19 cellular contexts compared by ENCODE assay signal in genomic region chr1:22282281-22282970, GRCh38.
A peak's percentile ranks its signal among the peaks of the same experiment; 100 is the strongest.
DNase-seq lines count a peak whose midpoint lies in the region; ATAC-seq and TF ChIP-seq lines count a peak whose summit lies in the region.
"Had no signal": no experiment of that assay in that cellular context is flagged by ENCODE, and none has a peak within 500 bp of the region (broad histone marks: within the 10 kb centered on the region; RNA-seq: fewer than 3 reads in every experiment).

No MANE protein-coding gene starts in this region.

- H3F3A ChIP-seq in neural progenitor cell (ENCODE audit: low read depth): no peaks in the 10 kb centered on the region

- TF ChIP-seq CTCF in fibroblast of pulmonary artery (IDR thresholded peaks at IDR 0.05; ENCODE audit: low read length, missing control alignments) (no peak), neural progenitor cell (IDR thresholded peaks at IDR 0.05) (no peak), vagina (IDR thresholded peaks at IDR 0.05) (no peak), lower lobe of right lung (IDR thresholded peaks at IDR 0.05) (no peak)

- H4K20me1 ChIP-seq in neural progenitor cell (ENCODE audit: low read depth): peaks cover 4% of the 10 kb centered on the region

- DNase-seq in activated naive CD4-positive, alpha-beta T cell treated with anti-CD3 and anti-CD28 coated beads, Interleukin-2, amount 10 ng/mL, durations not matched to agents 7 days and 5 days: peak; percentile 14
- no peak for DNase-seq in activated naive CD4-positive, alpha-beta T cell treated with Interleukin-2 at 50 U/mL for 16 hours
- peak; percentile 18 for DNase-seq in fibroblast of pulmonary artery (ENCODE audit: low read depth)
- no peak for DNase-seq in neural progenitor cell (ENCODE audit: low spot score)
- DNase-seq in ureter (ENCODE audit: low spot score): peak; percentile 27
- no peak for DNase-seq in vagina (ENCODE audit: extremely low spot score in 2 of 2)
- no peak for DNase-seq in lower lobe of right lung
- DNase-seq: COR-L47, GF-D8, NCI-H1417, NCI-H187, NCI-H2227 treated with DMSO at 0.1 percent for 48 hours, NCI-H524 treated with DMSO at 0.1 percent for 48 hours, PC-9 had no signal

- H3K4me1 ChIP-seq in neural progenitor cell (no peaks in the 10 kb centered on the region), vagina (no peaks in the 10 kb centered on the region), lower lobe of right lung (no peaks in the 10 kb centered on the region)

- H3K9ac ChIP-seq in neural progenitor cell: no peak overlapping the region

- H3K27me3 ChIP-seq in neural progenitor cell: peaks cover 11% of the 10 kb centered on the region
- H3K27me3 ChIP-seq in vagina: no peaks in the 10 kb centered on the region
- no peaks in the 10 kb centered on the region for H3K27me3 ChIP-seq in lower lobe of right lung (ENCODE audit: low read depth)

- no peak overlapping the region for H3K4me3 Mint-ChIP-seq in activated naive CD4-positive, alpha-beta T cell treated with anti-CD3 and anti-CD28 coated beads, Interleukin-2, amount 10 ng/mL, durations not matched to agents 7 days and 5 days
- H3K4me3 Mint-ChIP-seq in neural progenitor cell: no peak overlapping the region
- H3K4me3 Mint-ChIP-seq: B cell, H9 had no signal

- no peaks in the 10 kb centered on the region for H3K9me3 Mint-ChIP-seq in activated naive CD4-positive, alpha-beta T cell treated with anti-CD3 and anti-CD28 coated beads, Interleukin-2, amount 10 ng/mL, durations not matched to agents 7 days and 5 days
- H3K9me3 Mint-ChIP-seq in neural progenitor cell: peaks cover 6% of the 10 kb centered on the region

- H3K27me3 Mint-ChIP-seq in activated naive CD4-positive, alpha-beta T cell treated with anti-CD3 and anti-CD28 coated beads, Interleukin-2, amount 10 ng/mL, durations not matched to agents 7 days and 5 days: peaks cover 42% of the 10 kb centered on the region
- H3K27me3 Mint-ChIP-seq in neural progenitor cell (ENCODE audit: insufficient read depth, low read depth): peaks cover 22% of the 10 kb centered on the region

- H3K79me2 ChIP-seq in neural progenitor cell (ENCODE audit: low read depth): no peaks in the 10 kb centered on the region

- H3K27ac ChIP-seq in neural progenitor cell (no peak overlapping the region), vagina (no peak overlapping the region), lower lobe of right lung (no peak overlapping the region)
- H3K27ac ChIP-seq: HL-60, PC-9, RWPE1 had no signal

- H3K4me1 Mint-ChIP-seq in activated naive CD4-positive, alpha-beta T cell treated with anti-CD3 and anti-CD28 coated beads, Interleukin-2, amount 10 ng/mL, durations not matched to agents 7 days and 5 days: no peaks in the 10 kb centered on the region
- peaks cover 6% of the 10 kb centered on the region for H3K4me1 Mint-ChIP-seq in neural progenitor cell
- H3K4me1 Mint-ChIP-seq: B cell had no signal

- CTCF ChIA-PET in activated naive CD4-positive, alpha-beta T cell treated with anti-CD3 and anti-CD28 coated beads, Interleukin-2, amount 10 ng/mL, durations not matched to agents 7 days and 5 days (lab: Charles Lee): no interaction called here

- no peaks in the 10 kb centered on the region for H3K9me3 ChIP-seq in neural progenitor cell (ENCODE audit: low read depth)
- no peaks in the 10 kb centered on the region for H3K9me3 ChIP-seq in vagina
- no peaks in the 10 kb centered on the region for H3K9me3 ChIP-seq in lower lobe of right lung

- no peak overlapping the region for H2AFZ ChIP-seq in neural progenitor cell (replicated peaks)
- H2AFZ ChIP-seq: PC-9 had no signal

- H3K4me2 ChIP-seq in neural progenitor cell: no peak overlapping the region
- H3K4me2 ChIP-seq: PC-9 had no signal

- intact Hi-C loops in vagina (cut with DNase I) (no loop called here), lower lobe of right lung (cut with DNase I) (no loop called here)

- TF ChIP-seq POLR2A in vagina (IDR thresholded peaks at IDR 0.05): no peak

- ATAC-seq in HG03457 (IDR thresholded peaks at IDR 0.05; ENCODE audit: unreplicated experiment): no peak
- ATAC-seq in lower lobe of right lung: no peak

- H3K27ac Mint-ChIP-seq in activated naive CD4-positive, alpha-beta T cell treated with anti-CD3 and anti-CD28 coated beads, Interleukin-2, amount 10 ng/mL, durations not matched to agents 7 days and 5 days: no peak overlapping the region
- H3K27ac Mint-ChIP-seq in neural progenitor cell: peak overlapping the region; percentile 81
- H3K27ac Mint-ChIP-seq: B cell, H9 had no signal

- H3K4me3 ChIP-seq in fibroblast of pulmonary artery (replicated peaks; ENCODE audit: low read depth, low read length): no peak overlapping the region
- no peak overlapping the region for H3K4me3 ChIP-seq in neural progenitor cell
- H3K4me3 ChIP-seq in vagina: no peak overlapping the region
- H3K4me3 ChIP-seq in lower lobe of right lung: no peak overlapping the region
- H3K4me3 ChIP-seq: PC-9 had no signal

- no peaks in the 10 kb centered on the region for H3K36me3 Mint-ChIP-seq in activated naive CD4-positive, alpha-beta T cell treated with anti-CD3 and anti-CD28 coated beads, Interleukin-2, amount 10 ng/mL, durations not matched to agents 7 days and 5 days
- H3K36me3 Mint-ChIP-seq in neural progenitor cell: no peaks in the 10 kb centered on the region

- H3K36me3 ChIP-seq in neural progenitor cell: no peaks in the 10 kb centered on the region
- H3K36me3 ChIP-seq in vagina: no peaks in the 10 kb centered on the region
- H3K36me3 ChIP-seq in lower lobe of right lung: no peaks in the 10 kb centered on the region

Comparison
In these comparisons a context has a peak if more than half of its experiments do, and no peak if none do; other contexts are left out.
1. DNase-seq: peak in activated naive CD4-positive, alpha-beta T cell treated with anti-CD3 and anti-CD28 coated beads, Interleukin-2, amount 10 ng/mL, durations not matched to agents 7 days and 5 days (single experiment), fibroblast of pulmonary artery (single experiment) and ureter (single experiment); none in activated naive CD4-positive, alpha-beta T cell treated with Interleukin-2 at 50 U/mL for 16 hours (single experiment), neural progenitor cell (single experiment), vagina (0 of 2) and lower lobe of right lung (single experiment).